In genomic region chr1:114033219-114033706, GRCh38 we compare ENCODE assay signal across 9 cellular contexts. TPM values are rescaled to one million over a fixed set of nuclear protein-coding genes. Genes with fewer than 3 reads are reported as not detected.
DNase-seq lines count a peak whose midpoint lies in the region; ATAC-seq and TF ChIP-seq lines count a peak whose summit lies in the region.
"Had no signal": no experiment of that assay in that cellular context is flagged by ENCODE, and none has a peak within 500 bp of the region (broad histone marks: within the 10 kb centered on the region; RNA-seq: fewer than 3 reads in every experiment).

No MANE protein-coding gene starts in this region.

- H2AFZ ChIP-seq in KMS-11 (ENCODE audit: low read depth) = no peak overlapping the region
- no peak overlapping the region for H2AFZ ChIP-seq in neural cell (ENCODE audit: low read depth, low read length)

- ATAC-seq in HG02970 (IDR thresholded peaks at IDR 0.05; ENCODE audit: low FRiP score, unreplicated experiment) (no peak), aorta (ENCODE audit: low FRiP score) (no peak)
- ATAC-seq in activated CD4-positive, alpha-beta T cell treated with anti-CD3 and anti-CD28 coated beads for 36 hours = no peak

- peak; percentile 55 for TF ChIP-seq CTCF in KMS-11 (conservative IDR thresholded peaks at IDR 0.05; ENCODE audit: low read depth, low read length)
- TF ChIP-seq CTCF in brain (conservative IDR thresholded peaks at IDR 0.05) = peak; percentile 48 to 66
- peak; percentile 59 for TF ChIP-seq CTCF in neural cell (IDR thresholded peaks at IDR 0.05; ENCODE audit: poor library complexity, severe bottlenecking)

- H3K4me3 ChIP-seq in KMS-11 (IDR thresholded peaks at IDR 0.05; ENCODE audit: insufficient read depth, low read depth, low read length) (no peak overlapping the region), neural cell (ENCODE audit: low read length) (no peak overlapping the region), aorta (ENCODE audit: low read length in 2 of 2) (no peak overlapping the region)
- H3K4me3 ChIP-seq: SK-N-MC had no signal

- no peaks in the 10 kb centered on the region for H3K4me1 ChIP-seq in KMS-11 (ENCODE audit: low read depth, poor library complexity, severe bottlenecking)
- no peaks in the 10 kb centered on the region for H3K4me1 ChIP-seq in aorta (ENCODE audit: control insufficient read depth in 1 of 2, insufficient read depth in 2 of 2, low read length in 2 of 2)

- peak; percentile 35 for TF ChIP-seq RAD21 in neural cell (conservative IDR thresholded peaks at IDR 0.05)

- POLR2A ChIA-PET in activated CD4-positive, alpha-beta T cell treated with anti-CD3 and anti-CD28 coated beads for 36 hours (lab: Charles Lee) = no interaction called here

- H3K9me2 ChIP-seq in neural cell (ENCODE audit: insufficient read depth, low read length) = no peaks in the 10 kb centered on the region

- no peaks in the 10 kb centered on the region for H3K36me3 ChIP-seq in KMS-11 (ENCODE audit: insufficient read depth)
- no peaks in the 10 kb centered on the region for H3K36me3 ChIP-seq in neural cell (ENCODE audit: insufficient read depth, low read length)
- no peaks in the 10 kb centered on the region for H3K36me3 ChIP-seq in aorta (ENCODE audit: control insufficient read depth in 1 of 2, insufficient read depth in 2 of 2, low read length in 1 of 2)

- no peaks in the 10 kb centered on the region for H3K79me2 ChIP-seq in KMS-11 (ENCODE audit: insufficient read depth, low read depth)
- no peaks in the 10 kb centered on the region for H3K79me2 ChIP-seq in neural cell (replicated peaks; ENCODE audit: insufficient read depth, low read length)

- H3K36me3 Mint-ChIP-seq in brain = no peaks in the 10 kb centered on the region
- no peaks in the 10 kb centered on the region for H3K36me3 Mint-ChIP-seq in activated CD4-positive, alpha-beta T cell treated with anti-CD3 and anti-CD28 coated beads for 36 hours (ENCODE audit: low read depth)

- no peak overlapping the region for H3K4me2 ChIP-seq in KMS-11
- no peak overlapping the region for H3K4me2 ChIP-seq in neural cell (ENCODE audit: low read length)

- H3K9me3 ChIP-seq in neural cell (ENCODE audit: low read length) (no peaks in the 10 kb centered on the region), aorta (ENCODE audit: control insufficient read depth, low read length) (no peaks in the 10 kb centered on the region)

- no peak for TF ChIP-seq EP300 in neural cell (conservative IDR thresholded peaks at IDR 0.05; ENCODE audit: poor library complexity, severe bottlenecking)

- no peak overlapping the region for H3K4me3 Mint-ChIP-seq in brain
- H3K4me3 Mint-ChIP-seq in activated CD4-positive, alpha-beta T cell treated with anti-CD3 and anti-CD28 coated beads for 36 hours = no peak overlapping the region

- DNase-seq in ELR (ENCODE audit: low read depth) (peak; percentile 50), NCI-H1048 (lab: John Stamatoyannopoulos, UW) (no peak), aorta (no peak)
- DNase-seq in activated CD4-positive, alpha-beta T cell treated with anti-CD3 and anti-CD28 coated beads for 36 hours = no peak

- intact Hi-C loops in activated CD4-positive, alpha-beta T cell treated with anti-CD3 and anti-CD28 coated beads for 36 hours (cut with DNase I, micrococcal nuclease) = no loop called here
- intact Hi-C loops in aorta (cut with DNase I) = no loop called here

- H3K27me3 ChIP-seq in KMS-11 (ENCODE audit: insufficient read depth, low read depth) = no peaks in the 10 kb centered on the region
- no peaks in the 10 kb centered on the region for H3K27me3 ChIP-seq in neural cell (ENCODE audit: insufficient read depth, low read depth, low read length)
- no peaks in the 10 kb centered on the region for H3K27me3 ChIP-seq in aorta (ENCODE audit: control insufficient read depth in 1 of 2, insufficient read depth in 2 of 2, low read length in 1 of 2)

- 6 to 12% methylated on average over 5 of the region's 5 CpGs for WGBS in aorta, 2 donors

- peaks cover 8% of the 10 kb centered on the region for H3K27me3 Mint-ChIP-seq in brain
- H3K27me3 Mint-ChIP-seq in activated CD4-positive, alpha-beta T cell treated with anti-CD3 and anti-CD28 coated beads for 36 hours = no peaks in the 10 kb centered on the region

- H3K4me1 Mint-ChIP-seq in brain = no peaks in the 10 kb centered on the region
- no peaks in the 10 kb centered on the region for H3K4me1 Mint-ChIP-seq in activated CD4-positive, alpha-beta T cell treated with anti-CD3 and anti-CD28 coated beads for 36 hours

- H3K27ac ChIP-seq in KMS-11 (no peak overlapping the region), neural cell (ENCODE audit: low read length) (no peak overlapping the region), aorta (ENCODE audit: low read depth in 1 of 2, low read length in 2 of 2) (no peak overlapping the region)
- H3K27ac ChIP-seq: SK-N-MC had no signal

- no peak overlapping the region for H3K27ac Mint-ChIP-seq in brain
- no peak overlapping the region for H3K27ac Mint-ChIP-seq in activated CD4-positive, alpha-beta T cell treated with anti-CD3 and anti-CD28 coated beads for 36 hours

- CTCF ChIA-PET in activated CD4-positive, alpha-beta T cell treated with anti-CD3 and anti-CD28 coated beads for 36 hours (lab: Charles Lee) = interaction anchor here (0.7 to 1.2 kb wide), 3 partner anchors 13 to 213 kb away, joined by 3 read pairs; no protein-coding TSS in a partner anchor

- H4K20me1 ChIP-seq in KMS-11 (ENCODE audit: insufficient read depth) (no peaks in the 10 kb centered on the region), neural cell (ENCODE audit: insufficient read depth) (no peaks in the 10 kb centered on the region)

- H3F3A ChIP-seq in neural cell (ENCODE audit: insufficient read depth, low read length, poor library complexity, severe bottlenecking) = no peaks in the 10 kb centered on the region

- H3K9ac ChIP-seq in KMS-11 (no peak overlapping the region), neural cell (ENCODE audit: low read length) (no peak overlapping the region)

- no peaks in the 10 kb centered on the region for H3K9me3 Mint-ChIP-seq in brain
- H3K9me3 Mint-ChIP-seq in activated CD4-positive, alpha-beta T cell treated with anti-CD3 and anti-CD28 coated beads for 36 hours (ENCODE audit: low read depth) = no peaks in the 10 kb centered on the region

TF ChIP-seq in neural cell, 6 proteins besides CTCF, POLR2A, EP300 and RAD21:
- peak; percentile 48 for TF ChIP-seq SMC3 (conservative IDR thresholded peaks at IDR 0.05; ENCODE audit: poor library complexity)
- TF ChIP-seq TAF1 (IDR thresholded peaks at IDR 0.05; ENCODE audit: low read depth) = no peak

RNA-seq across cellular contexts. Expression of gene OLFML3, which starts 54.0 kb away (rescaled TPM):
- polyA plus RNA-seq in brain (ENCODE audit: insufficient read depth, low read depth, low replicate concordance) = 17.0 TPM
- polyA plus RNA-seq in neural cell = not detected in 2 replicates
- polyA minus RNA-seq in neural cell = 0.35 TPM in 1 of 2 replicates, not detected in the other
- under 1 TPM in 1 of 2 experiments, not detected in 1; 0.11 TPM for total RNA-seq in activated CD4-positive, alpha-beta T cell treated with anti-CD3 and anti-CD28 coated beads for 36 hours
- total RNA-seq in aorta = 10 to 100 TPM; 19.8 to 96.1 TPM
- polyA plus RNA-seq in aorta = 10 to 100 TPM; 17.3 to 20.4 TPM

Comparison
In these comparisons a context has a peak if more than half of its experiments do, and no peak if none do; other contexts are left out.
1. RNA of gene OLFML3, which starts 54.0 kb away (polyA plus RNA-seq): 17.3 to 20.4 TPM in aorta and 17.0 TPM in brain (single experiment); not detected in neural cell; every median in the first group is over 10 times any median in the second.
2. Peak in every context shown above with its lines, with median percentiles within 50 percentile points of each other: CTCF ChIP-seq.